Comparison of ENCODE assay signal across 29 cellular contexts in genomic region chr20:16352751-16353150, GRCh38.
"Had no signal": no experiment of that assay in that cellular context is flagged by ENCODE, and none has a peak within 500 bp of the region (broad histone marks: within the 10 kb centered on the region; RNA-seq: fewer than 3 reads in every experiment).

No MANE protein-coding gene starts in this region.

- H2AFZ ChIP-seq: hepatocyte had no signal

- ATAC-seq: activated CD4-positive, alpha-beta T cell treated with anti-CD3 and anti-CD28 coated beads for 36 hours; effector memory CD8-positive, alpha-beta T cell; left colon; naive thymus-derived CD4-positive, alpha-beta T cell; pancreas; stimulated activated memory B cell treated with anti-CD40 and anti-IgM and Interleukin-4, amounts not matched to agents 10 μg/mL and 1 μg/mL and 100 μg/mL, for 72 hours; stimulated activated naive CD8-positive, alpha-beta T cell treated with anti-CD3 and anti-CD28 coated beads, Interleukin-15, amount 100 ng/mL, for 72 hours had no signal

- DNase-seq: activated CD4-positive, alpha-beta T cell treated with anti-CD3 and anti-CD28 coated beads for 36 hours; activated CD4-positive, alpha-beta T cell treated with anti-CD3 and anti-CD28 coated beads, Interleukin-2, amount 50 U/mL, for 4 hours; activated CD4-positive, CD25-positive, alpha-beta regulatory T cell; activated effector memory CD4-positive, alpha-beta T cell treated with anti-CD3 and anti-CD28 coated beads, Interleukin-2, amount 50 U/mL, for 16 hours; activated naive CD4-positive, alpha-beta T cell treated with anti-CD3 and anti-CD28 coated beads for 36 hours; activated naive CD8-positive, alpha-beta T cell treated with anti-CD3 and anti-CD28 coated beads for 36 hours; adrenal gland; aorta; dorsolateral prefrontal cortex; effector memory CD8-positive, alpha-beta T cell; foreskin fibroblast; kidney; left colon; mammary epithelial cell; naive thymus-derived CD4-positive, alpha-beta T cell; nucleus accumbens; pancreas; stimulated activated CD4-positive, alpha-beta T cell treated with anti-CD3 and anti-CD28 coated beads, Interleukin-1b, Interleukin-23, amount 100 ng/mL, for 48 hours; stimulated activated CD4-positive, alpha-beta T cell treated with anti-CD3 and anti-CD28 coated beads, Interleukin-4, amount 100 ng/mL, for 4 hours; stimulated activated CD8-positive, alpha-beta memory T cell treated with anti-CD3 and anti-CD28 coated beads, Interleukin-4, amount 100 ng/mL, for 48 hours; stimulated activated naive CD8-positive, alpha-beta T cell treated with anti-CD3 and anti-CD28 coated beads, Interleukin-15, amount 100 ng/mL, for 72 hours; substantia nigra; T-helper 1 cell had no signal

- H3K27me3 ChIP-seq: adrenal gland, dorsolateral prefrontal cortex, hepatocyte, pancreas had no signal

- FAIRE-seq: endothelial cell of umbilical vein, kidney, pancreas had no signal

- H3K4me3 ChIP-seq: adrenal gland, coronary artery, dorsolateral prefrontal cortex, hepatocyte, pancreas, prostate gland, smooth muscle cell had no signal

- H3K4me2 ChIP-seq: hepatocyte, smooth muscle cell had no signal

- H3K4me1 ChIP-seq: adrenal gland, pancreas, prostate gland had no signal

- H3K9me3 ChIP-seq: adrenal gland, pancreas, prostate gland had no signal

- H3K36me3 ChIP-seq: adrenal gland, pancreas, prostate gland had no signal

- H3K79me2 ChIP-seq: hepatocyte had no signal

- H3K27ac ChIP-seq: adrenal gland, coronary artery, hepatocyte, pancreas, prostate gland had no signal
